ENCODE assay signal across 14 cellular contexts in the genomic region with DNA sequence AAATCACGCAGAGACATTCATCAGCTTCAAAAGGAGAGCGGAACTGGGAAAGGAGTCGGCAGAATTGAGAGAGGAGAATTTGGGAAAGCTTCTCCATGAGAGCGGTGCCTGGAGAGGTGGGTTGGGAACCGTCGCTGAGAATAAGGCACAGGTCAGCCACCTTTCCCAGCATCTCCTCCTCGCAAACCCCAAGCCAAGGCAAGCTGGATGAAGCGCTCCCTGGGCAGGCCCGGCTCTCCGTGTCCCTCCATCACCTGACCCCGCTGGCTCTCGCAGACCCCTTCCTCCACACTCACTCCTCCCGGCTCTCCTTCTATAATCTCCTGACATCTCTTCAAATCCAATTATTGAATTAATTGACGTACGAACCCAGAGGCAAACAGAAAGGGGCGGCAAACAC. TPM values are rescaled to one million over a fixed set of nuclear protein-coding genes. Genes with fewer than 3 reads are reported as not detected.
DNase-seq lines count a peak whose midpoint lies in the region; ATAC-seq and TF ChIP-seq lines count a peak whose summit lies in the region.
"Had no signal": no experiment of that assay in that cellular context is flagged by ENCODE, and none has a peak within 500 bp of the region (broad histone marks: within the 10 kb centered on the region; RNA-seq: fewer than 3 reads in every experiment).

No MANE protein-coding gene starts in this region.

- H3K9me3 Mint-ChIP-seq in CD8-positive, alpha-beta T cell: peaks cover 2% of the 10 kb centered on the region
- H3K9me3 Mint-ChIP-seq in IgD-negative memory B cell (peaks cover 0 to 2% (median 0%) of the 10 kb centered on the region in 3 donors), natural killer cell (no peaks in the 10 kb centered on the region)
- H3K9me3 Mint-ChIP-seq: activated naive CD4-positive, alpha-beta T cell treated with anti-CD3 and anti-CD28 coated beads, Interleukin-2, amount 10 ng/mL, durations not matched to agents 7 days and 5 days had no signal

- intact Hi-C loops in CD8-positive, alpha-beta T cell (cut with DNase I, micrococcal nuclease): no loop called here
- intact Hi-C loops in natural killer cell (cut with micrococcal nuclease): no loop called here

- ATAC-seq in CD8-positive, alpha-beta T cell: no peak
- no peak for ATAC-seq in natural killer cell
- no peak for ATAC-seq in GM18505 (IDR thresholded peaks at IDR 0.05; ENCODE audit: unreplicated experiment)
- no peak for ATAC-seq in HG03045 (IDR thresholded peaks at IDR 0.05; ENCODE audit: unreplicated experiment)

- no peaks in the 10 kb centered on the region for H3K36me3 ChIP-seq in CD8-positive, alpha-beta T cell (ENCODE audit: insufficient read depth, low read length)
- H3K36me3 ChIP-seq in effector memory CD4-positive, alpha-beta T cell (ENCODE audit: control insufficient read depth, insufficient read depth, low read length): no peaks in the 10 kb centered on the region

- peak overlapping the region; percentile 73 for H3K4me3 Mint-ChIP-seq in CD8-positive, alpha-beta T cell
- H3K4me3 Mint-ChIP-seq in IgD-negative memory B cell (peak overlapping the region; percentile 45 to 88 (median 72)), natural killer cell (peak overlapping the region; percentile 81)
- H3K4me3 Mint-ChIP-seq: activated naive CD4-positive, alpha-beta T cell treated with anti-CD3 and anti-CD28 coated beads, Interleukin-2, amount 10 ng/mL, durations not matched to agents 7 days and 5 days had no signal

- H3K4me1 ChIP-seq in CD8-positive, alpha-beta T cell (ENCODE audit: insufficient read depth, low read length): peaks cover 22% of the 10 kb centered on the region
- H3K4me1 ChIP-seq in effector memory CD4-positive, alpha-beta T cell (ENCODE audit: control insufficient read depth, insufficient read depth, low read length, poor library complexity, severe bottlenecking): peaks cover 23% of the 10 kb centered on the region

- no peak for TF ChIP-seq POLR2A in GM18505 (IDR thresholded peaks at IDR 0.05; ENCODE audit: borderline replicate concordance, extremely low read depth, insufficient read depth, insufficient read length)

- H3K4me1 Mint-ChIP-seq in CD8-positive, alpha-beta T cell (ENCODE audit: low read depth): peaks cover 28% of the 10 kb centered on the region
- peaks cover 23 to 28% (median 26%) of the 10 kb centered on the region in 3 donors for H3K4me1 Mint-ChIP-seq in IgD-negative memory B cell
- H3K4me1 Mint-ChIP-seq in natural killer cell: peaks cover 23 to 34% of the 10 kb centered on the region in 2 donors

- POLR2A ChIA-PET in CD8-positive, alpha-beta T cell (lab: Charles Lee): interaction anchor here (0.8 kb wide), 1 partner anchor 15 kb away, joined by 3 read pairs; no protein-coding TSS in a partner anchor

- DNase-seq in CD8-positive, alpha-beta T cell: no peak
- no peak for DNase-seq in effector memory CD4-positive, alpha-beta T cell
- no peak for DNase-seq in natural killer cell
- no peak for DNase-seq in NCI-H1417 treated with DMSO at 0.1 percent for 48 hours (lab: John Stamatoyannopoulos, UW)
- DNase-seq in NCI-H524 (lab: John Stamatoyannopoulos, UW): no peak
- DNase-seq: activated CD4-positive, CD25-positive, alpha-beta regulatory T cell had no signal

- no peaks in the 10 kb centered on the region for H3K36me3 Mint-ChIP-seq in CD8-positive, alpha-beta T cell
- H3K36me3 Mint-ChIP-seq in IgD-negative memory B cell: no peaks in the 10 kb centered on the region
- no peaks in the 10 kb centered on the region for H3K36me3 Mint-ChIP-seq in natural killer cell

- peaks cover 73% of the 10 kb centered on the region for H3K27me3 Mint-ChIP-seq in CD8-positive, alpha-beta T cell (ENCODE audit: low read depth)
- H3K27me3 Mint-ChIP-seq in IgD-negative memory B cell (peaks cover 58% of the 10 kb centered on the region), natural killer cell (ENCODE audit: low read depth in 2 of 2) (peaks cover 69 to 79% of the 10 kb centered on the region in 2 donors)

- H3K4me3 ChIP-seq in CD8-positive, alpha-beta T cell (ENCODE audit: low read depth, low read length): peak overlapping the region; percentile 26
- H3K4me3 ChIP-seq in effector memory CD4-positive, alpha-beta T cell (ENCODE audit: insufficient read depth, low read depth, low read length, poor library complexity, severe bottlenecking): peak overlapping the region; percentile 22

- no peaks in the 10 kb centered on the region for H3K9me3 ChIP-seq in CD8-positive, alpha-beta T cell (ENCODE audit: low read length)
- no peaks in the 10 kb centered on the region for H3K9me3 ChIP-seq in effector memory CD4-positive, alpha-beta T cell (ENCODE audit: control insufficient read depth, low read length)

- peaks cover 35% of the 10 kb centered on the region for H3K27me3 ChIP-seq in CD8-positive, alpha-beta T cell (ENCODE audit: insufficient read depth, low read length)
- H3K27me3 ChIP-seq in effector memory CD4-positive, alpha-beta T cell (replicated peaks; ENCODE audit: control insufficient read depth, insufficient read depth, low read length, poor library complexity, severe bottlenecking): peaks cover 51% of the 10 kb centered on the region

- CTCF ChIA-PET in CD8-positive, alpha-beta T cell (lab: Charles Lee): interaction anchor here (0.8 to 13.8 kb wide), 3 partner anchors 9 to 49 kb away, joined by 4 to 288 read pairs (median 5); no protein-coding TSS in a partner anchor

- H3K27ac Mint-ChIP-seq in CD8-positive, alpha-beta T cell: no peak overlapping the region
- H3K27ac Mint-ChIP-seq in IgD-negative memory B cell (peak overlapping the region in 1 of 3 donors; percentile 93), natural killer cell (no peak overlapping the region)
- H3K27ac Mint-ChIP-seq: activated naive CD4-positive, alpha-beta T cell treated with anti-CD3 and anti-CD28 coated beads, Interleukin-2, amount 10 ng/mL, durations not matched to agents 7 days and 5 days had no signal

- no peak for TF ChIP-seq CTCF in CD8-positive, alpha-beta T cell (IDR thresholded peaks at IDR 0.05)
- no peak for TF ChIP-seq CTCF in natural killer cell (IDR thresholded peaks at IDR 0.05)

- H3K27ac ChIP-seq in CD8-positive, alpha-beta T cell (ENCODE audit: low read depth, low read length): no peak overlapping the region
- no peak overlapping the region for H3K27ac ChIP-seq in effector memory CD4-positive, alpha-beta T cell (ENCODE audit: insufficient read depth, low read length, poor library complexity, severe bottlenecking)
- H3K27ac ChIP-seq: dorsolateral prefrontal cortex had no signal

RNA-seq across cellular contexts. Expression of a gene that starts 18.9 kb away (rescaled TPM):
- total RNA-seq in CD8-positive, alpha-beta T cell: 100 to 1,000 TPM; 220 to 229 TPM
- 707 TPM for polyA plus RNA-seq in IgD-negative memory B cell
- total RNA-seq in natural killer cell: 100 to 1,000 TPM; 180 to 195 (median 184) TPM

RNA-seq across cellular contexts. Expression of a gene that starts 32.5 kb away (rescaled TPM):
- 10 to 100 TPM; 49.2 to 49.5 TPM for total RNA-seq in CD8-positive, alpha-beta T cell
- polyA plus RNA-seq in IgD-negative memory B cell: 52.0 TPM
- total RNA-seq in natural killer cell: 100 to 1,000 TPM; 215 to 256 (median 226) TPM

RNA-seq across cellular contexts. Expression of a gene that starts 57.0 kb away (rescaled TPM):
- total RNA-seq in CD8-positive, alpha-beta T cell: not detected
- not detected for polyA plus RNA-seq in IgD-negative memory B cell
- not detected for total RNA-seq in natural killer cell
- total RNA-seq: glomerular endothelial cell, mononuclear cell had no signal
- polyA plus RNA-seq: small intestine had no signal

Comparison
In these comparisons a context has a peak if more than half of its experiments do, and no peak if none do; other contexts are left out.
1. RNA of a gene that starts 32.5 kb away (total RNA-seq): 215 to 256 TPM in natural killer cell; 49.2 to 49.5 TPM in CD8-positive, alpha-beta T cell; every median in the first group is over 4 times any median in the second.
2. Peak in every context shown above with its lines, with median percentiles within 50 percentile points of each other: H3K4me3 Mint-ChIP-seq.